3 cellular contexts compared by ENCODE assay signal in the genomic region with DNA sequence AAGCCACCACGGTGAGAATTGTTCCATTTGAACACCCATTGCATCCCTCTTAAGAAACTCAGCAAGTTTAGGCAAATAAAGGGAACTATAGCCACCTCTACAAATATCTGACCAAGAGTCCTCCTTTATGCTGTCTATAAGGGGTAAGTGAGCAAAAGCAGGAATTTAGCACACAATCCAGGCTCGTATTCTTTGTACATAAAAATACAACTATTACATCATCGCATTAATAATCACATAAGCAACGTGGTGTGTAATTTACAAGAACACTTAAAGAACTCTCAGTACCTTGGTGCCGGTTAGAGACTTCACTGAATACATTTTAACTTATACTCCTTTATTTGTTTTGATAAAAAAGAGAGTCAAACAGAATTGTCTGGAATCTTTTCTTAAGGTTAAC.
A peak's percentile ranks its signal among the peaks of the same experiment; 100 is the strongest.
TF ChIP-seq lines count a peak whose summit lies in the region.

No MANE protein-coding gene starts in this region.

TF ChIP-seq in A549, 52 proteins besides CTCF, POLR2A, EP300 and RAD21:
- TF ChIP-seq RARB (CRISPR knock-in tag; IDR thresholded peaks at IDR 0.05) (no peak), CHD2 (IDR thresholded peaks at IDR 0.05; ENCODE audit: low read length, partially characterized antibody) (no peak), CBX8 (IDR thresholded peaks at IDR 0.05) (no peak), NFE2L2 (conservative IDR thresholded peaks at IDR 0.05; ENCODE audit: low read length) (no peak), ESRRA (IDR thresholded peaks at IDR 0.05; ENCODE audit: borderline replicate concordance, low read length) (no peak), NPAS2 (CRISPR knock-in tag; IDR thresholded peaks at IDR 0.05; ENCODE audit: borderline replicate concordance) (no peak), CEBPB (IDR thresholded peaks at IDR 0.05) (no peak), FOXS1 (CRISPR knock-in tag; IDR thresholded peaks at IDR 0.05) (no peak), POLR2AphosphoS2 (conservative IDR thresholded peaks at IDR 0.05; ENCODE audit: low read length) (no peak), JUN (IDR thresholded peaks at IDR 0.05) (no peak), TP53 (CRISPR knock-in tag; IDR thresholded peaks at IDR 0.05) (no peak), EHMT2 (IDR thresholded peaks at IDR 0.05; ENCODE audit: low read depth) (no peak)
- TF ChIP-seq, protein P1, sequence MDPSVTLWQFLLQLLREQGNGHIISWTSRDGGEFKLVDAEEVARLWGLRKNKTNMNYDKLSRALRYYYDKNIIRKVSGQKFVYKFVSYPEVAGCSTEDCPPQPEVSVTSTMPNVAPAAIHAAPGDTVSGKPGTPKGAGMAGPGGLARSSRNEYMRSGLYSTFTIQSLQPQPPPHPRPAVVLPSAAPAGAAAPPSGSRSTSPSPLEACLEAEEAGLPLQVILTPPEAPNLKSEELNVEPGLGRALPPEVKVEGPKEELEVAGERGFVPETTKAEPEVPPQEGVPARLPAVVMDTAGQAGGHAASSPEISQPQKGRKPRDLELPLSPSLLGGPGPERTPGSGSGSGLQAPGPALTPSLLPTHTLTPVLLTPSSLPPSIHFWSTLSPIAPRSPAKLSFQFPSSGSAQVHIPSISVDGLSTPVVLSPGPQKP (IDR thresholded peaks at IDR 0.05; ENCODE audit: low read depth, low read length) = no peak

TF ChIP-seq in HEK293, 187 proteins besides CTCF, POLR2A, EP300 and RAD21:
- TF ChIP-seq, protein P2, sequence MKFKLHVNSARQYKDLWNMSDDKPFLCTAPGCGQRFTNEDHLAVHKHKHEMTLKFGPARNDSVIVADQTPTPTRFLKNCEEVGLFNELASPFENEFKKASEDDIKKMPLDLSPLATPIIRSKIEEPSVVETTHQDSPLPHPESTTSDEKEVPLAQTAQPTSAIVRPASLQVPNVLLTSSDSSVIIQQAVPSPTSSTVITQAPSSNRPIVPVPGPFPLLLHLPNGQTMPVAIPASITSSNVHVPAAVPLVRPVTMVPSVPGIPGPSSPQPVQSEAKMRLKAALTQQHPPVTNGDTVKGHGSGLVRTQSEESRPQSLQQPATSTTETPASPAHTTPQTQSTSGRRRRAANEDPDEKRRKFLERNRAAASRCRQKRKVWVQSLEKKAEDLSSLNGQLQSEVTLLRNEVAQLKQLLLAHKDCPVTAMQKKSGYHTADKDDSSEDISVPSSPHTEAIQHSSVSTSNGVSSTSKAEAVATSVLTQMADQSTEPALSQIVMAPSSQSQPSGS (tag by site-specific recombination; IDR thresholded peaks at IDR 0.05; ENCODE audit: low read depth) = peak; percentile 37; the same call in 1 of the 2 replicates
- TF ChIP-seq ZNF629 (tag by site-specific recombination; IDR thresholded peaks at IDR 0.05) (no peak), ZNF223 (tag by site-specific recombination; IDR thresholded peaks at IDR 0.05) (no peak)
- TF ChIP-seq, protein P3, sequence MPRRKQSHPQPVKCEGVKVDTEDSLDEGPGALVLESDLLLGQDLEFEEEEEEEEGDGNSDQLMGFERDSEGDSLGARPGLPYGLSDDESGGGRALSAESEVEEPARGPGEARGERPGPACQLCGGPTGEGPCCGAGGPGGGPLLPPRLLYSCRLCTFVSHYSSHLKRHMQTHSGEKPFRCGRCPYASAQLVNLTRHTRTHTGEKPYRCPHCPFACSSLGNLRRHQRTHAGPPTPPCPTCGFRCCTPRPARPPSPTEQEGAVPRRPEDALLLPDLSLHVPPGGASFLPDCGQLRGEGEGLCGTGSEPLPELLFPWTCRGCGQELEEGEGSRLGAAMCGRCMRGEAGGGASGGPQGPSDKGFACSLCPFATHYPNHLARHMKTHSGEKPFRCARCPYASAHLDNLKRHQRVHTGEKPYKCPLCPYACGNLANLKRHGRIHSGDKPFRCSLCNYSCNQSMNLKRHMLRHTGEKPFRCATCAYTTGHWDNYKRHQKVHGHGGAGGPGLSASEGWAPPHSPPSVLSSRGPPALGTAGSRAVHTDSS (tag by site-specific recombination; IDR thresholded peaks at IDR 0.05) = no peak

TF ChIP-seq in K562, 482 proteins besides CTCF, POLR2A, EP300 and RAD21:
- TF ChIP-seq SIN3A (IDR thresholded peaks at IDR 0.05; ENCODE audit: borderline replicate concordance in 2 of 2, control insufficient read depth in 1 of 2, low read depth in 2 of 2, low read length in 2 of 2) (no peak), CEBPG (CRISPR knock-in tag; IDR thresholded peaks at IDR 0.05) (no peak), CEBPG (tag; conservative IDR thresholded peaks at IDR 0.05 in 1 of 2, IDR thresholded peaks at IDR 0.05 in 1 of 2) (peak; percentile 67 to 83; a peak in 3 of 4 replicates), NFE2L1 (tag; IDR thresholded peaks at IDR 0.05; ENCODE audit: borderline replicate concordance, low read depth) (no peak), ATF7 (IDR thresholded peaks at IDR 0.05) (no peak), DDX20 (tag; IDR thresholded peaks at IDR 0.05; ENCODE audit: low read depth) (no peak), HSF4 (CRISPR knock-in tag; IDR thresholded peaks at IDR 0.05; ENCODE audit: borderline replicate concordance) (no peak), ARHGAP35 (IDR thresholded peaks at IDR 0.05; ENCODE audit: partially characterized antibody) (no peak), ZFP36 (IDR thresholded peaks at IDR 0.05; ENCODE audit: low read depth, low read length, partially characterized antibody) (no peak), POLR2B (IDR thresholded peaks at IDR 0.05; ENCODE audit: low read depth, partially characterized antibody) (no peak), DPF2 (IDR thresholded peaks at IDR 0.05) (no peak), CEBPB (tag; IDR thresholded peaks at IDR 0.05) (peak; percentile 66), TCF7 (IDR thresholded peaks at IDR 0.05; ENCODE audit: borderline replicate concordance) (no peak), MYNN (IDR thresholded peaks at IDR 0.05) (no peak), MYNN (CRISPR knock-in tag; IDR thresholded peaks at IDR 0.05) (no peak), CC2D1A (IDR thresholded peaks at IDR 0.05) (no peak), ZNF212 (CRISPR knock-in tag; IDR thresholded peaks at IDR 0.05) (no peak), ZNF699 (CRISPR knock-in tag; IDR thresholded peaks at IDR 0.05; ENCODE audit: insufficient replicate concordance) (no peak), BRCA1 (IDR thresholded peaks at IDR 0.05) (no peak), BRCA1 (CRISPR knock-in tag; IDR thresholded peaks at IDR 0.05) (no peak), GABPB1 (CRISPR knock-in tag; IDR thresholded peaks at IDR 0.05) (no peak)
- TF ChIP-seq, protein P4, sequence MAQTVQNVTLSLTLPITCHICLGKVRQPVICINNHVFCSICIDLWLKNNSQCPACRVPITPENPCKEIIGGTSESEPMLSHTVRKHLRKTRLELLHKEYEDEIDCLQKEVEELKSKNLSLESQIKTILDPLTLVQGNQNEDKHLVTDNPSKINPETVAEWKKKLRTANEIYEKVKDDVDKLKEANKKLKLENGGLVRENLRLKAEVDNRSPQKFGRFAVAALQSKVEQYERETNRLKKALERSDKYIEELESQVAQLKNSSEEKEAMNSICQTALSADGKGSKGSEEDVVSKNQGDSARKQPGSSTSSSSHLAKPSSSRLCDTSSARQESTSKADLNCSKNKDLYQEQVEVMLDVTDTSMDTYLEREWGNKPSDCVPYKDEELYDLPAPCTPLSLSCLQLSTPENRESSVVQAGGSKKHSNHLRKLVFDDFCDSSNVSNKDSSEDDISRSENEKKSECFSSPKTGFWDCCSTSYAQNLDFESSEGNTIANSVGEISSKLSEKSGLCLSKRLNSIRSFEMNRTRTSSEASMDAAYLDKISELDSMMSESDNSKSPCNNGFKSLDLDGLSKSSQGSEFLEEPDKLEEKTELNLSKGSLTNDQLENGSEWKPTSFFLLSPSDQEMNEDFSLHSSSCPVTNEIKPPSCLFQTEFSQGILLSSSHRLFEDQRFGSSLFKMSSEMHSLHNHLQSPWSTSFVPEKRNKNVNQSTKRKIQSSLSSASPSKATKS (CRISPR knock-in tag; IDR thresholded peaks at IDR 0.05) = no peak
- TF ChIP-seq, protein P5, sequence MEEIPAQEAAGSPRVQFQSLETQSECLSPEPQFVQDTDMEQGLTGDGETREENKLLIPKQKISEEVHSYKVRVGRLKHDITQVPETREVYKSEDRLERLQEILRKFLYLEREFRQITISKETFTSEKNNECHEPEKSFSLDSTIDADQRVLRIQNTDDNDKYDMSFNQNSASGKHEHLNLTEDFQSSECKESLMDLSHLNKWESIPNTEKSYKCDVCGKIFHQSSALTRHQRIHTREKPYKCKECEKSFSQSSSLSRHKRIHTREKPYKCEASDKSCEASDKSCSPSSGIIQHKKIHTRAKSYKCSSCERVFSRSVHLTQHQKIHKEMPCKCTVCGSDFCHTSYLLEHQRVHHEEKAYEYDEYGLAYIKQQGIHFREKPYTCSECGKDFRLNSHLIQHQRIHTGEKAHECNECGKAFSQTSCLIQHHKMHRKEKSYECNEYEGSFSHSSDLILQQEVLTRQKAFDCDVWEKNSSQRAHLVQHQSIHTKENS (CRISPR knock-in tag; IDR thresholded peaks at IDR 0.05) = no peak
- TF ChIP-seq, protein P6, sequence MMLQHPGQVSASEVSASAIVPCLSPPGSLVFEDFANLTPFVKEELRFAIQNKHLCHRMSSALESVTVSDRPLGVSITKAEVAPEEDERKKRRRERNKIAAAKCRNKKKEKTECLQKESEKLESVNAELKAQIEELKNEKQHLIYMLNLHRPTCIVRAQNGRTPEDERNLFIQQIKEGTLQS (IDR thresholded peaks at IDR 0.05) = peak; percentile 66; the same call in 1 of the 2 replicates
- TF ChIP-seq, protein P6 (CRISPR knock-in tag; conservative IDR thresholded peaks at IDR 0.05) = no peak
- TF ChIP-seq, protein P7, sequence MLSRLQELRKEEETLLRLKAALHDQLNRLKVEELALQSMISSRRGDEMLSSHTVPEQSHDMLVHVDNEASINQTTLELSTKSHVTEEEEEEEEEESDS (CRISPR knock-in tag; IDR thresholded peaks at IDR 0.05) = no peak
- TF ChIP-seq, protein P8, sequence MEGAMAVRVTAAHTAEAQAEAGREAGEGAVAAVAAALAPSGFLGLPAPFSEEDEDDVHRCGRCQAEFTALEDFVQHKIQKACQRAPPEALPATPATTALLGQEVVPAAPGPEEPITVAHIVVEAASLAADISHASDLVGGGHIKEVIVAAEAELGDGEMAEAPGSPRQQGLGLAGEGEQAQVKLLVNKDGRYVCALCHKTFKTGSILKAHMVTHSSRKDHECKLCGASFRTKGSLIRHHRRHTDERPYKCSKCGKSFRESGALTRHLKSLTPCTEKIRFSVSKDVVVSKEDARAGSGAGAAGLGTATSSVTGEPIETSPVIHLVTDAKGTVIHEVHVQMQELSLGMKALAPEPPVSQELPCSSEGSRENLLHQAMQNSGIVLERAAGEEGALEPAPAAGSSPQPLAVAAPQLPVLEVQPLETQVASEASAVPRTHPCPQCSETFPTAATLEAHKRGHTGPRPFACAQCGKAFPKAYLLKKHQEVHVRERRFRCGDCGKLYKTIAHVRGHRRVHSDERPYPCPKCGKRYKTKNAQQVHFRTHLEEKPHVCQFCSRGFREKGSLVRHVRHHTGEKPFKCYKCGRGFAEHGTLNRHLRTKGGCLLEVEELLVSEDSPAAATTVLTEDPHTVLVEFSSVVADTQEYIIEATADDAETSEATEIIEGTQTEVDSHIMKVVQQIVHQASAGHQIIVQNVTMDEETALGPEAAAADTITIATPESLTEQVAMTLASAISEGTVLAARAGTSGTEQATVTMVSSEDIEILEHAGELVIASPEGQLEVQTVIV (CRISPR knock-in tag; IDR thresholded peaks at IDR 0.05; ENCODE audit: borderline replicate concordance) = no peak
- TF ChIP-seq, protein P9, sequence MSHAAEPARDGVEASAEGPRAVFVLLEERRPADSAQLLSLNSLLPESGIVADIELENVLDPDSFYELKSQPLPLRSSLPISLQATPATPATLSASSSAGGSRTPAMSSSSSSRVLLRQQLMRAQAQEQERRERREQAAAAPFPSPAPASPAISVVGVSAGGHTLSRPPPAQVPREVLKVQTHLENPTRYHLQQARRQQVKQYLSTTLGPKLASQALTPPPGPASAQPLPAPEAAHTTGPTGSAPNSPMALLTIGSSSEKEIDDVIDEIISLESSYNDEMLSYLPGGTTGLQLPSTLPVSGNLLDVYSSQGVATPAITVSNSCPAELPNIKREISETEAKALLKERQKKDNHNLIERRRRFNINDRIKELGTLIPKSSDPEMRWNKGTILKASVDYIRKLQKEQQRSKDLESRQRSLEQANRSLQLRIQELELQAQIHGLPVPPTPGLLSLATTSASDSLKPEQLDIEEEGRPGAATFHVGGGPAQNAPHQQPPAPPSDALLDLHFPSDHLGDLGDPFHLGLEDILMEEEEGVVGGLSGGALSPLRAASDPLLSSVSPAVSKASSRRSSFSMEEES (CRISPR knock-in tag; IDR thresholded peaks at IDR 0.05) = no peak
